9 cellular contexts compared by ENCODE assay signal in genomic region chr4:1050486-1051213, GRCh38. TPM values are rescaled to one million over a fixed set of nuclear protein-coding genes. Genes with fewer than 3 reads are reported as not detected.
DNase-seq lines count a peak whose midpoint lies in the region; TF ChIP-seq lines count a peak whose summit lies in the region.
"Had no signal": no experiment of that assay in that cellular context is flagged by ENCODE, and none has a peak within 500 bp of the region (broad histone marks: within the 10 kb centered on the region; RNA-seq: fewer than 3 reads in every experiment).

No MANE protein-coding gene starts in this region.

- peaks cover 5 to 13% (median 7%) of the 10 kb centered on the region in 3 donors for H3K27me3 Mint-ChIP-seq in immature natural killer cell (ENCODE audit: low read depth in 3 of 3)

- H3K27ac ChIP-seq in ascending aorta = no peak overlapping the region
- H3K27ac ChIP-seq: esophagus squamous epithelium had no signal

- H3K4me3 ChIP-seq in ascending aorta = no peak overlapping the region
- H3K4me3 ChIP-seq: esophagus squamous epithelium had no signal

- peaks cover 11 to 25% of the 10 kb centered on the region in 2 donors for H3K4me1 ChIP-seq in ascending aorta

- H3K36me3 Mint-ChIP-seq in immature natural killer cell = no peaks in the 10 kb centered on the region

- TF ChIP-seq CTCF in GM12874 (IDR thresholded peaks at IDR 0.05; ENCODE audit: insufficient read depth, low read depth, low read length) = 0 out of 2 replicates have a peak, but pooled peaks have one; percentile 20
- TF ChIP-seq CTCF in ascending aorta (IDR thresholded peaks at IDR 0.05) = peak in 2 of 3 experiments; percentile 26 to 37

- no peaks in the 10 kb centered on the region for H3K9me3 Mint-ChIP-seq in immature natural killer cell

- no peak for DNase-seq in ascending aorta (ENCODE audit: low spot score in 2 of 2)
- DNase-seq in hypothalamus (lab: John Stamatoyannopoulos, UW) = peak in 29 of 51 donors; percentile 27 to 86 (median 53)
- peak; percentile 69 for DNase-seq in putamen (ENCODE audit: low spot score)
- no peak for DNase-seq in NCI-H2227 treated with DMSO at 0.1 percent for 48 hours (lab: John Stamatoyannopoulos, UW)
- DNase-seq in immature natural killer cell = no peak
- DNase-seq in KG1 (lab: John Stamatoyannopoulos, UW) = no peak
- DNase-seq: esophagus squamous epithelium, RPMI8226 had no signal

- no peaks in the 10 kb centered on the region for H3K36me3 ChIP-seq in ascending aorta
- H3K36me3 ChIP-seq: esophagus squamous epithelium had no signal

- H3K4me3 Mint-ChIP-seq in immature natural killer cell = no peak overlapping the region

- H3K27me3 ChIP-seq in ascending aorta = peaks cover 8% of the 10 kb centered on the region

- peaks cover 3 to 5% of the 10 kb centered on the region in 2 donors for H3K4me1 Mint-ChIP-seq in immature natural killer cell

- intact Hi-C loops in ascending aorta (cut with DNase I) = no loop called here

- no peaks in the 10 kb centered on the region for H3K9me3 ChIP-seq in ascending aorta
- H3K9me3 ChIP-seq: esophagus squamous epithelium had no signal

- no peak overlapping the region for H3K27ac Mint-ChIP-seq in immature natural killer cell

RNA-seq across cellular contexts. Expression of gene FGFRL1, which starts 39.2 kb away (rescaled TPM):
- total RNA-seq in ascending aorta = 79.1 TPM
- under 1 TPM in 2 of 3 donors, not detected in 1; 0.19 to 0.30 TPM for polyA plus RNA-seq in immature natural killer cell

RNA-seq across cellular contexts. Expression of gene SLC26A1, which starts 57.4 kb away (rescaled TPM):
- total RNA-seq in ascending aorta = not detected
- polyA plus RNA-seq in immature natural killer cell = under 1 TPM in 2 of 3 donors, not detected in 1; 0.52 to 0.77 TPM
- total RNA-seq: esophagus squamous epithelium had no signal

Comparison
In these comparisons a context has a peak if more than half of its experiments do, and no peak if none do; other contexts are left out.
1. DNase-seq: peak in hypothalamus (29 of 51) and putamen (single experiment); none in ascending aorta (0 of 2), NCI-H2227 treated with DMSO at 0.1 percent for 48 hours (single experiment), immature natural killer cell (0 of 3) and KG1 (single experiment).